In genomic region chr7:95687759-95688343, GRCh38 we compare ENCODE assay signal across 9 cellular contexts.
DNase-seq lines count a peak whose midpoint lies in the region; ATAC-seq and TF ChIP-seq lines count a peak whose summit lies in the region.
"Had no signal": no experiment of that assay in that cellular context is flagged by ENCODE, and none has a peak within 500 bp of the region (broad histone marks: within the 10 kb centered on the region; RNA-seq: fewer than 3 reads in every experiment).

No MANE protein-coding gene starts in this region.

- POLR2A ChIA-PET in RWPE1 (lab: Yijun Ruan, JAX; ENCODE audit: low non-redundant PET) = no interaction called here

- H3K4me1 Mint-ChIP-seq in stimulated activated effector memory CD8-positive, alpha-beta T cell treated with anti-CD3 and anti-CD28 coated beads, Interleukin-12 subunit alpha, Interleukin-12 subunit beta, amount 100 ng/mL, for 72 hours = no peaks in the 10 kb centered on the region

- no peak overlapping the region for H3K27ac Mint-ChIP-seq in stimulated activated effector memory CD8-positive, alpha-beta T cell treated with anti-CD3 and anti-CD28 coated beads, Interleukin-12 subunit alpha, Interleukin-12 subunit beta, amount 100 ng/mL, for 72 hours

- H3K9me3 Mint-ChIP-seq in stimulated activated effector memory CD8-positive, alpha-beta T cell treated with anti-CD3 and anti-CD28 coated beads, Interleukin-12 subunit alpha, Interleukin-12 subunit beta, amount 100 ng/mL, for 72 hours = no peaks in the 10 kb centered on the region

- no peak for ATAC-seq in stimulated activated effector memory CD8-positive, alpha-beta T cell treated with anti-CD3 and anti-CD28 coated beads, Interleukin-12 subunit alpha, Interleukin-12 subunit beta, amount 100 ng/mL, for 72 hours

- no peak overlapping the region for H3K4me3 Mint-ChIP-seq in stimulated activated effector memory CD8-positive, alpha-beta T cell treated with anti-CD3 and anti-CD28 coated beads, Interleukin-12 subunit alpha, Interleukin-12 subunit beta, amount 100 ng/mL, for 72 hours

- H3K27ac ChIP-seq in RWPE1 = no peak overlapping the region
- H3K27ac ChIP-seq: SK-N-MC had no signal

- DNase-seq in ELF-1 (ENCODE audit: low read depth, low spot score) (peak; percentile 38), HuH-7 (ENCODE audit: low spot score) (peak; percentile 12), RWPE1 (ENCODE audit: low spot score) (no peak), fibroblast of villous mesenchyme (ENCODE audit: low read depth) (peak; percentile 41), retinal pigment epithelial cell (ENCODE audit: low read depth) (no peak), NCI-H187 (lab: John Stamatoyannopoulos, UW) (no peak)
- no peak for DNase-seq in stimulated activated effector memory CD8-positive, alpha-beta T cell treated with anti-CD3 and anti-CD28 coated beads, Interleukin-12 subunit alpha, Interleukin-12 subunit beta, amount 100 ng/mL, for 72 hours (ENCODE audit: low spot score in 2 of 2)
- no peak for DNase-seq in stimulated activated CD4-positive, alpha-beta T cell treated with anti-CD3 and anti-CD28 coated beads, Interleukin-12 subunit alpha, Interleukin-12 subunit beta, amount 100 ng/mL, for 4 hours

- CTCF ChIA-PET in RWPE1 (lab: Yijun Ruan, JAX) = interaction anchor here (0.6 to 5.9 kb wide), 9 partner anchors 29 to 208 kb away, joined by 3 to 69 read pairs (median 3); no protein-coding TSS in a partner anchor

- H3K4me3 ChIP-seq in fibroblast of villous mesenchyme (ENCODE audit: low read depth, low read length) = no peak overlapping the region
- H3K4me3 ChIP-seq in retinal pigment epithelial cell (ENCODE audit: low read length) = no peak overlapping the region
- H3K4me3 ChIP-seq: SK-N-MC had no signal

- TF ChIP-seq CTCF in RWPE1 (conservative IDR thresholded peaks at IDR 0.05; ENCODE audit: low read depth) (peak; percentile 46), fibroblast of villous mesenchyme (IDR thresholded peaks at IDR 0.05; ENCODE audit: insufficient read depth, low read depth, low read length) (peak; percentile 55), retinal pigment epithelial cell (conservative IDR thresholded peaks at IDR 0.05; ENCODE audit: low read depth, low read length) (peak; percentile 44)

- H3K36me3 Mint-ChIP-seq in stimulated activated effector memory CD8-positive, alpha-beta T cell treated with anti-CD3 and anti-CD28 coated beads, Interleukin-12 subunit alpha, Interleukin-12 subunit beta, amount 100 ng/mL, for 72 hours = no peaks in the 10 kb centered on the region

Comparison
In these comparisons a context has a peak if more than half of its experiments do, and no peak if none do; other contexts are left out.
1. DNase-seq: peak in ELF-1 (single experiment), HuH-7 (single experiment) and fibroblast of villous mesenchyme (single experiment); none in RWPE1 (single experiment), retinal pigment epithelial cell (single experiment), stimulated activated effector memory CD8-positive, alpha-beta T cell treated with anti-CD3 and anti-CD28 coated beads, Interleukin-12 subunit alpha, Interleukin-12 subunit beta, amount 100 ng/mL, for 72 hours (0 of 2), NCI-H187 (0 of 2) and stimulated activated CD4-positive, alpha-beta T cell treated with anti-CD3 and anti-CD28 coated beads, Interleukin-12 subunit alpha, Interleukin-12 subunit beta, amount 100 ng/mL, for 4 hours (single experiment).
2. Peak in every context shown above with its lines, with median percentiles within 50 percentile points of each other: CTCF ChIP-seq.